Comparison of ENCODE assay signal across 8 cellular contexts in genomic region chr9:123360161-123361085, GRCh38. TPM values are rescaled to one million over a fixed set of nuclear protein-coding genes. Genes with fewer than 3 reads are reported as not detected.
A peak's percentile ranks its signal among the peaks of the same experiment; 100 is the strongest.
DNase-seq lines count a peak whose midpoint lies in the region; ATAC-seq, FAIRE-seq and TF ChIP-seq lines count a peak whose summit lies in the region.

No MANE protein-coding gene starts in this region.

- no peak overlapping the region for H3K4me3 ChIP-seq in mucosa of descending colon

- no peak overlapping the region for H3K27ac Mint-ChIP-seq in activated T-helper 1 cell treated with anti-CD3 and anti-CD28 coated beads, Interleukin-12 subunit alpha, Interleukin-12 subunit beta, Interleukin-2, Interleukin-4 antibody, amounts not matched to agents 30 ng/mL and 10 ng/mL and 1 ng/mL, durations not matched to agents 14 hours and 24 hours and 36 hours

- H3K9me3 Mint-ChIP-seq in activated T-helper 1 cell treated with anti-CD3 and anti-CD28 coated beads, Interleukin-12 subunit alpha, Interleukin-12 subunit beta, Interleukin-2, Interleukin-4 antibody, amounts not matched to agents 30 ng/mL and 10 ng/mL and 1 ng/mL, durations not matched to agents 14 hours and 24 hours and 36 hours: no peaks in the 10 kb centered on the region

- H3K36me3 ChIP-seq in mucosa of descending colon (ENCODE audit: low read depth): no peaks in the 10 kb centered on the region

- intact Hi-C loops in activated T-helper 1 cell treated with anti-CD3 and anti-CD28 coated beads, Interleukin-12 subunit alpha, Interleukin-12 subunit beta, Interleukin-2, Interleukin-4 antibody, amounts not matched to agents 30 ng/mL and 10 ng/mL and 1 ng/mL, durations not matched to agents 14 hours and 24 hours and 36 hours (cut with micrococcal nuclease): no loop called here
- intact Hi-C loops in mucosa of descending colon (cut with DNase I, micrococcal nuclease): no loop called here

- H3K9me3 ChIP-seq in mucosa of descending colon: no peaks in the 10 kb centered on the region

- no peak for TF ChIP-seq CTCF in mucosa of descending colon (IDR thresholded peaks at IDR 0.05)

- peaks cover 14% of the 10 kb centered on the region for H3K4me1 ChIP-seq in mucosa of descending colon (ENCODE audit: low read depth)

- H3K36me3 Mint-ChIP-seq in activated T-helper 1 cell treated with anti-CD3 and anti-CD28 coated beads, Interleukin-12 subunit alpha, Interleukin-12 subunit beta, Interleukin-2, Interleukin-4 antibody, amounts not matched to agents 30 ng/mL and 10 ng/mL and 1 ng/mL, durations not matched to agents 14 hours and 24 hours and 36 hours (ENCODE audit: low read depth): no peaks in the 10 kb centered on the region

- H3K4me1 Mint-ChIP-seq in activated T-helper 1 cell treated with anti-CD3 and anti-CD28 coated beads, Interleukin-12 subunit alpha, Interleukin-12 subunit beta, Interleukin-2, Interleukin-4 antibody, amounts not matched to agents 30 ng/mL and 10 ng/mL and 1 ng/mL, durations not matched to agents 14 hours and 24 hours and 36 hours (ENCODE audit: low read depth): peaks cover 16% of the 10 kb centered on the region

- peaks cover 3% of the 10 kb centered on the region for H3K27me3 Mint-ChIP-seq in activated T-helper 1 cell treated with anti-CD3 and anti-CD28 coated beads, Interleukin-12 subunit alpha, Interleukin-12 subunit beta, Interleukin-2, Interleukin-4 antibody, amounts not matched to agents 30 ng/mL and 10 ng/mL and 1 ng/mL, durations not matched to agents 14 hours and 24 hours and 36 hours (ENCODE audit: insufficient read depth)

- peak; percentile 80 for ATAC-seq in mucosa of descending colon
- no peak for ATAC-seq in GM19395 (IDR thresholded peaks at IDR 0.05; ENCODE audit: unreplicated experiment)

- peak; percentile 56 for FAIRE-seq in G401.6 (lab: Jason Lieb, UNC)

- peak; percentile 49 for DNase-seq in LoVo (ENCODE audit: low spot score)
- peak; percentile 3 for DNase-seq in activated T-helper 1 cell treated with anti-CD3 and anti-CD28 coated beads, Interleukin-12 subunit alpha, Interleukin-12 subunit beta, Interleukin-2, Interleukin-4 antibody, amounts not matched to agents 30 ng/mL and 10 ng/mL and 1 ng/mL, durations not matched to agents 14 hours and 24 hours and 36 hours (ENCODE audit: low spot score)
- peak; percentile 88 to 95 (median 92) for DNase-seq in mucosa of descending colon
- DNase-seq in inferior parietal cortex (ENCODE audit: extremely low spot score): no peak
- DNase-seq in putamen (ENCODE audit: low spot score): no peak
- DNase-seq in GM19240 (ENCODE audit: insufficient read length, low spot score): no peak

- H3K4me3 Mint-ChIP-seq in activated T-helper 1 cell treated with anti-CD3 and anti-CD28 coated beads, Interleukin-12 subunit alpha, Interleukin-12 subunit beta, Interleukin-2, Interleukin-4 antibody, amounts not matched to agents 30 ng/mL and 10 ng/mL and 1 ng/mL, durations not matched to agents 14 hours and 24 hours and 36 hours: no peak overlapping the region

RNA-seq across cellular contexts. Expression of gene CRB2, which starts 4.4 kb away (rescaled TPM):
- total RNA-seq in activated T-helper 1 cell treated with anti-CD3 and anti-CD28 coated beads, Interleukin-12 subunit alpha, Interleukin-12 subunit beta, Interleukin-2, Interleukin-4 antibody, amounts not matched to agents 30 ng/mL and 10 ng/mL and 1 ng/mL, durations not matched to agents 14 hours and 24 hours and 36 hours: not detected in 2 replicates
- 1 to 10 TPM in 2 of 3 donors, under 1 TPM in 1; 0.47 to 3.7 (median 1.1) TPM for total RNA-seq in mucosa of descending colon

Comparison
In these comparisons a context has a peak if more than half of its experiments do, and no peak if none do; other contexts are left out.
1. DNase-seq: peak in LoVo (single experiment), activated T-helper 1 cell treated with anti-CD3 and anti-CD28 coated beads, Interleukin-12 subunit alpha, Interleukin-12 subunit beta, Interleukin-2, Interleukin-4 antibody, amounts not matched to agents 30 ng/mL and 10 ng/mL and 1 ng/mL, durations not matched to agents 14 hours and 24 hours and 36 hours (single experiment) and mucosa of descending colon (3 of 3); none in inferior parietal cortex (single experiment), putamen (single experiment) and GM19240 (single experiment).